ENCODE assay signal across 8 cellular contexts in the genomic region with DNA sequence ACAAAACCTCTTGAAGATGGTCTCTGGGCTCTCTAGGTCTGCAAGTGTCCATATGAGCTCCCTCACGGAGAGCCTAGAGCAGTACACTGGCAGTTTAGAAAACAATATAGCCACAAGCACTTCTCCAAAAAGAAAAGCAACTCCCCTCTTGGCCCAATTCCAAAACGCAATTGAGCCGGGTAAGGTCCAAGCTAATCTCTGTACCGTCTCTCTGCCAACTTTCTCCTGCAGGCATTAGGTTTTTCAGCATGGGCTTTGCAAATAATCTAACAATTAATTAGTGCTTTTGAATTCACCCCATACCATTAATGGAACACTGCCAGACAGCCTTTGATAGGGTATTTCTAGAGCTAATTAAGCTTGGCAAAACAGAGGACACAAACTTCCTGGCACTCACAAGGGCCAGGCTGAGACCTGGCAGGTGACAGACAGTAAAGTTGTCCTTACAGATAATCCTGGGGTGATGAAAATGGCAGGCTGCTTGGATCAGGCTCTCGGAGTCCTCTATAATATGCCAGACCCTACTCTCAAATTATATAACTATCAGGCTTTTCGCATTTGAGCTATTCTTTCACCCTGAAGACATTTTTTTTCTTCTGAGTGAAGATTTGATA. TPM values are rescaled to one million over a fixed set of nuclear protein-coding genes. Genes with fewer than 3 reads are reported as not detected.
DNase-seq lines count a peak whose midpoint lies in the region; ATAC-seq and TF ChIP-seq lines count a peak whose summit lies in the region.
"Had no signal": no experiment of that assay in that cellular context is flagged by ENCODE, and none has a peak within 500 bp of the region (broad histone marks: within the 10 kb centered on the region; RNA-seq: fewer than 3 reads in every experiment).

No MANE protein-coding gene starts in this region.

- no peaks in the 10 kb centered on the region for H3K27me3 Mint-ChIP-seq in WTC11 (ENCODE audit: low read depth)
- H3K27me3 Mint-ChIP-seq: IgD-negative memory B cell had no signal

- H3K4me1 Mint-ChIP-seq in WTC11, result peaks cover 19% of the 10 kb centered on the region
- H3K4me1 Mint-ChIP-seq: IgD-negative memory B cell had no signal

- WGBS in heart left ventricle, 4 donors, result 11 to 19% (median 16%) methylated on average over 6 of the region's 6 CpGs
- 14 to 24% (median 19%) methylated on average over 6 of the region's 6 CpGs for WGBS in stomach, 5 donors

- H3K36me3 ChIP-seq in heart left ventricle, result peaks cover 0 to 3% (median 0%) of the 10 kb centered on the region in 9 donors
- no peaks in the 10 kb centered on the region for H3K36me3 ChIP-seq in stomach

- H3K9me3 Mint-ChIP-seq in WTC11, result no peaks in the 10 kb centered on the region
- H3K9me3 Mint-ChIP-seq: IgD-negative memory B cell had no signal

- peak; percentile 69 to 82 (median 74) for ATAC-seq in heart left ventricle
- no peak for ATAC-seq in WTC11
- no peak for ATAC-seq in HG03159 (IDR thresholded peaks at IDR 0.05; ENCODE audit: unreplicated experiment)

- CTCF ChIA-PET in WTC11 (lab: Charles Lee), result no interaction called here

- H3K4me1 ChIP-seq in heart left ventricle (peaks cover 4 to 45% (median 29%) of the 10 kb centered on the region in 12 donors), stomach (peaks cover 9 to 45% (median 33%) of the 10 kb centered on the region in 4 donors)

- TF ChIP-seq POLR2A in heart left ventricle (IDR thresholded peaks at IDR 0.05) (no peak), stomach (IDR thresholded peaks at IDR 0.05) (no peak)

- DNase-seq in LoVo (ENCODE audit: low spot score) (peak; percentile 37), RPMI8226 (peak; percentile 83), heart left ventricle (peak in 4 of 5 donors; percentile 58 to 76 (median 68)), stomach (peak; percentile 27), WTC11 (ENCODE audit: low spot score) (no peak), GM20000 (ENCODE audit: low spot score) (no peak)

- TF ChIP-seq EP300 in stomach (IDR thresholded peaks at IDR 0.05), result no peak

- no peak overlapping the region for H3K27ac Mint-ChIP-seq in WTC11
- H3K27ac Mint-ChIP-seq: IgD-negative memory B cell had no signal

- H3K36me3 Mint-ChIP-seq in WTC11, result no peaks in the 10 kb centered on the region
- H3K36me3 Mint-ChIP-seq: IgD-negative memory B cell had no signal

- peaks cover 0 to 13% (median 5%) of the 10 kb centered on the region in 12 donors for H3K9me3 ChIP-seq in heart left ventricle
- H3K9me3 ChIP-seq in stomach, result no peaks in the 10 kb centered on the region

- no peak for TF ChIP-seq CTCF in heart left ventricle (IDR thresholded peaks at IDR 0.05)
- no peak for TF ChIP-seq CTCF in stomach (IDR thresholded peaks at IDR 0.05)
- TF ChIP-seq CTCF in WTC11 (IDR thresholded peaks at IDR 0.05), result no peak
- no peak for TF ChIP-seq CTCF in GM20000 (IDR thresholded peaks at IDR 0.05; ENCODE audit: extremely low read depth, missing control alignments)

- POLR2A ChIA-PET in WTC11 (lab: Charles Lee), result no interaction called here

- H3K27ac ChIP-seq in heart left ventricle, result peak overlapping the region; percentile 29 to 81 (median 68)
- peak overlapping the region in 4 of 5 donors; percentile 50 to 83 (median 73) for H3K27ac ChIP-seq in stomach

- intact Hi-C loops in heart left ventricle (cut with DNase I), result loop anchor here in 2 of 10 donors (5.0 kb wide), 3 partner anchors 36 to 44 kb away; a partner anchor contains a TSS
- intact Hi-C loops in stomach (cut with DNase I; ENCODE audit: low total_unique reads), result no loop called here

- H3K4me3 Mint-ChIP-seq in WTC11, result no peak overlapping the region
- H3K4me3 Mint-ChIP-seq: IgD-negative memory B cell had no signal

- H3K27me3 ChIP-seq in heart left ventricle, result no peaks in the 10 kb centered on the region
- H3K27me3 ChIP-seq in stomach, result no peaks in the 10 kb centered on the region

- H3K4me3 ChIP-seq in heart left ventricle, result peak overlapping the region in 1 of 12 donors; percentile 7
- H3K4me3 ChIP-seq in stomach, result no peak overlapping the region

TF ChIP-seq in WTC11, 78 proteins besides CTCF, POLR2A, EP300 and RAD21 (continues in another document):
- no peak for TF ChIP-seq NFYB (CRISPR knock-in tag; conservative IDR thresholded peaks at IDR 0.05; ENCODE audit: low read depth)
- TF ChIP-seq EMX1 (CRISPR knock-in tag; IDR thresholded peaks at IDR 0.05), result no peak
- TF ChIP-seq, protein P1, sequence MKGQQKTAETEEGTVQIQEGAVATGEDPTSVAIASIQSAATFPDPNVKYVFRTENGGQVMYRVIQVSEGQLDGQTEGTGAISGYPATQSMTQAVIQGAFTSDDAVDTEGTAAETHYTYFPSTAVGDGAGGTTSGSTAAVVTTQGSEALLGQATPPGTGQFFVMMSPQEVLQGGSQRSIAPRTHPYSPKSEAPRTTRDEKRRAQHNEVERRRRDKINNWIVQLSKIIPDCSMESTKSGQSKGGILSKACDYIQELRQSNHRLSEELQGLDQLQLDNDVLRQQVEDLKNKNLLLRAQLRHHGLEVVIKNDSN (CRISPR knock-in tag; IDR thresholded peaks at IDR 0.05), result no peak
- no peak for TF ChIP-seq CREB1 (CRISPR knock-in tag; IDR thresholded peaks at IDR 0.05)
- no peak for TF ChIP-seq CBFB (CRISPR knock-in tag; IDR thresholded peaks at IDR 0.05; ENCODE audit: low read depth)
- no peak for TF ChIP-seq HMGA2 (CRISPR knock-in tag; IDR thresholded peaks at IDR 0.05)
- no peak for TF ChIP-seq NR3C1 (CRISPR knock-in tag; conservative IDR thresholded peaks at IDR 0.05; ENCODE audit: low read depth)
- no peak for TF ChIP-seq JUN (CRISPR knock-in tag; IDR thresholded peaks at IDR 0.05)
- TF ChIP-seq, protein P2, sequence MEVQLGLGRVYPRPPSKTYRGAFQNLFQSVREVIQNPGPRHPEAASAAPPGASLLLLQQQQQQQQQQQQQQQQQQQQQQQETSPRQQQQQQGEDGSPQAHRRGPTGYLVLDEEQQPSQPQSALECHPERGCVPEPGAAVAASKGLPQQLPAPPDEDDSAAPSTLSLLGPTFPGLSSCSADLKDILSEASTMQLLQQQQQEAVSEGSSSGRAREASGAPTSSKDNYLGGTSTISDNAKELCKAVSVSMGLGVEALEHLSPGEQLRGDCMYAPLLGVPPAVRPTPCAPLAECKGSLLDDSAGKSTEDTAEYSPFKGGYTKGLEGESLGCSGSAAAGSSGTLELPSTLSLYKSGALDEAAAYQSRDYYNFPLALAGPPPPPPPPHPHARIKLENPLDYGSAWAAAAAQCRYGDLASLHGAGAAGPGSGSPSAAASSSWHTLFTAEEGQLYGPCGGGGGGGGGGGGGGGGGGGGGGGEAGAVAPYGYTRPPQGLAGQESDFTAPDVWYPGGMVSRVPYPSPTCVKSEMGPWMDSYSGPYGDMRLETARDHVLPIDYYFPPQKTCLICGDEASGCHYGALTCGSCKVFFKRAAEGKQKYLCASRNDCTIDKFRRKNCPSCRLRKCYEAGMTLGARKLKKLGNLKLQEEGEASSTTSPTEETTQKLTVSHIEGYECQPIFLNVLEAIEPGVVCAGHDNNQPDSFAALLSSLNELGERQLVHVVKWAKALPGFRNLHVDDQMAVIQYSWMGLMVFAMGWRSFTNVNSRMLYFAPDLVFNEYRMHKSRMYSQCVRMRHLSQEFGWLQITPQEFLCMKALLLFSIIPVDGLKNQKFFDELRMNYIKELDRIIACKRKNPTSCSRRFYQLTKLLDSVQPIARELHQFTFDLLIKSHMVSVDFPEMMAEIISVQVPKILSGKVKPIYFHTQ (CRISPR knock-in tag; IDR thresholded peaks at IDR 0.05), result no peak
- TF ChIP-seq, protein P3, sequence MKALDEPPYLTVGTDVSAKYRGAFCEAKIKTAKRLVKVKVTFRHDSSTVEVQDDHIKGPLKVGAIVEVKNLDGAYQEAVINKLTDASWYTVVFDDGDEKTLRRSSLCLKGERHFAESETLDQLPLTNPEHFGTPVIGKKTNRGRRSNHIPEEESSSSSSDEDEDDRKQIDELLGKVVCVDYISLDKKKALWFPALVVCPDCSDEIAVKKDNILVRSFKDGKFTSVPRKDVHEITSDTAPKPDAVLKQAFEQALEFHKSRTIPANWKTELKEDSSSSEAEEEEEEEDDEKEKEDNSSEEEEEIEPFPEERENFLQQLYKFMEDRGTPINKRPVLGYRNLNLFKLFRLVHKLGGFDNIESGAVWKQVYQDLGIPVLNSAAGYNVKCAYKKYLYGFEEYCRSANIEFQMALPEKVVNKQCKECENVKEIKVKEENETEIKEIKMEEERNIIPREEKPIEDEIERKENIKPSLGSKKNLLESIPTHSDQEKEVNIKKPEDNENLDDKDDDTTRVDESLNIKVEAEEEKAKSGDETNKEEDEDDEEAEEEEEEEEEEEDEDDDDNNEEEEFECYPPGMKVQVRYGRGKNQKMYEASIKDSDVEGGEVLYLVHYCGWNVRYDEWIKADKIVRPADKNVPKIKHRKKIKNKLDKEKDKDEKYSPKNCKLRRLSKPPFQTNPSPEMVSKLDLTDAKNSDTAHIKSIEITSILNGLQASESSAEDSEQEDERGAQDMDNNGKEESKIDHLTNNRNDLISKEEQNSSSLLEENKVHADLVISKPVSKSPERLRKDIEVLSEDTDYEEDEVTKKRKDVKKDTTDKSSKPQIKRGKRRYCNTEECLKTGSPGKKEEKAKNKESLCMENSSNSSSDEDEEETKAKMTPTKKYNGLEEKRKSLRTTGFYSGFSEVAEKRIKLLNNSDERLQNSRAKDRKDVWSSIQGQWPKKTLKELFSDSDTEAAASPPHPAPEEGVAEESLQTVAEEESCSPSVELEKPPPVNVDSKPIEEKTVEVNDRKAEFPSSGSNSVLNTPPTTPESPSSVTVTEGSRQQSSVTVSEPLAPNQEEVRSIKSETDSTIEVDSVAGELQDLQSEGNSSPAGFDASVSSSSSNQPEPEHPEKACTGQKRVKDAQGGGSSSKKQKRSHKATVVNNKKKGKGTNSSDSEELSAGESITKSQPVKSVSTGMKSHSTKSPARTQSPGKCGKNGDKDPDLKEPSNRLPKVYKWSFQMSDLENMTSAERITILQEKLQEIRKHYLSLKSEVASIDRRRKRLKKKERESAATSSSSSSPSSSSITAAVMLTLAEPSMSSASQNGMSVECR (CRISPR knock-in tag; IDR thresholded peaks at IDR 0.05; ENCODE audit: borderline replicate concordance), result no peak

RNA-seq across cellular contexts. Expression of a gene that starts 39.8 kb away (rescaled TPM):
- total RNA-seq in heart left ventricle (10 to 100 TPM; 10.3 to 51.8 (median 28.1) TPM), stomach (100 to 1,000 TPM in 2 of 5 donors, 10 to 100 TPM in 3; 57.8 to 689 (median 89.9) TPM), WTC11 (2021) (3.7 to 4.2 TPM (median 3.7 TPM) in 3 replicates)
- polyA plus RNA-seq in heart left ventricle (10 to 100 TPM in 1 of 2 donors, 1 to 10 TPM in 1; 6.9 to 10.3 TPM), stomach (10 to 100 TPM in 1 of 3 donors, 1 to 10 TPM in 2; 4.2 to 11.1 (median 9.2) TPM)

Comparison
In these comparisons a context has a peak if more than half of its experiments do, and no peak if none do; other contexts are left out.
1. DNase-seq: peak in LoVo (single experiment), RPMI8226 (single experiment), heart left ventricle (4 of 5) and stomach (single experiment); none in WTC11 (single experiment) and GM20000 (single experiment).
2. ATAC-seq: peak in heart left ventricle (4 of 4); none in WTC11 (single experiment) and HG03159 (single experiment).